ENCODE assay signal across 1 cellular context in genomic region chr2:216083464-216084279, GRCh38.
TF ChIP-seq lines count a peak whose summit lies in the region.

No MANE protein-coding gene starts in this region.

TF ChIP-seq in H1, 55 proteins besides CTCF, POLR2A, EP300 and RAD21 (continued from another document):
- 0 out of 2 replicates have a peak, but pooled peaks have one; percentile 38 for TF ChIP-seq RBBP5 (IDR thresholded peaks at IDR 0.05; ENCODE audit: borderline replicate concordance, low read depth, low read length)
- no peak for TF ChIP-seq ZNF274 (IDR thresholded peaks at IDR 0.05; ENCODE audit: borderline replicate concordance, extremely low read depth, low read length)
- TF ChIP-seq SIX5 (IDR thresholded peaks at IDR 0.05; ENCODE audit: low read depth, low read length), result no peak
- TF ChIP-seq SIN3A (conservative IDR thresholded peaks at IDR 0.05 in 1 of 2, IDR thresholded peaks at IDR 0.05 in 1 of 2; ENCODE audit: low read depth in 1 of 2, low read length in 2 of 2), result peak in 1 of 2 experiments; percentile 67; a peak in 1 of 4 replicates
- TF ChIP-seq TAF1 (IDR thresholded peaks at IDR 0.05; ENCODE audit: low read depth, low read length), result peak; percentile 46; the same call in 1 of the 2 replicates
- peak; percentile 31; the same call in 1 of the 2 replicates for TF ChIP-seq TEAD4 (IDR thresholded peaks at IDR 0.05; ENCODE audit: low read depth, low read length)
- no peak for TF ChIP-seq CEBPB (IDR thresholded peaks at IDR 0.05; ENCODE audit: low read depth, low read length)
